24 cellular contexts compared by ENCODE assay signal in the genomic region with DNA sequence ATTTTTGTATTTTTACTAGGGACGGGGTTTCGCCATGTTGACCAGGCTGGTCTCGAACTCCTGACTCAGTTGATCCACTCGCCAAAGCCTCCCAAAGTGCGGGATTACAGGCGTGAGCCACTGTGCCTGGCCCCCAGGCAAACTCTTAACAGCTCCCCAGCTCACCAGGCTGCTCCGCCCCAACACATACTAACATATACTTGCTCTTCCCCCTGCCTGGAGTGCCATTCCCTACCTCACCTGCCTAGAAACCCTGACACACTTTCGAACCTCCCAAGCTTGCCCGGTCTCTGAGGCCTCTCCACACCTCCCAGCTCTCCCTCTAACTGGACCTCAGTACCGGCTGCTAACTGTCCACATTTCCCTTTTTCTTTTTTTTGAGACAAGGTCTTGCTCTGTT. TPM values are rescaled to one million over a fixed set of nuclear protein-coding genes. Genes with fewer than 3 reads are reported as not detected.
DNase-seq lines count a peak whose midpoint lies in the region; ATAC-seq and TF ChIP-seq lines count a peak whose summit lies in the region.
"Had no signal": no experiment of that assay in that cellular context is flagged by ENCODE, and none has a peak within 500 bp of the region (broad histone marks: within the 10 kb centered on the region; RNA-seq: fewer than 3 reads in every experiment).

No MANE protein-coding gene starts in this region.

- POLR2A ChIA-PET in CD8-positive, alpha-beta T cell (lab: Charles Lee): interaction anchor here (0.6 to 2.8 kb wide), 6 partner anchors 16 to 583 kb away, joined by 3 to 10 read pairs (median 5); a partner anchor contains a TSS

- no peak for DNase-seq in activated naive CD4-positive, alpha-beta T cell treated with anti-CD3 and anti-CD28 coated beads, Interleukin-2, amount 10 ng/mL, durations not matched to agents 7 days and 5 days
- DNase-seq in activated naive CD4-positive, alpha-beta T cell treated with anti-CD3 and anti-CD28 coated beads, Interleukin-2, amount 50 U/mL, for 16 hours: no peak
- DNase-seq in CD8-positive, alpha-beta T cell: no peak
- DNase-seq in chondrocyte (ENCODE audit: low spot score) (peak; percentile 56), sciatic nerve (ENCODE audit: low spot score) (peak; percentile 42), iPS-NIHi7 (ENCODE audit: extremely low spot score) (no peak), putamen (ENCODE audit: low spot score) (no peak), immature natural killer cell (no peak)
- DNase-seq: activated CD4-positive, alpha-beta T cell treated with anti-CD3 and anti-CD28 coated beads, Interleukin-2, amount 50 U/mL, for 4 hours; activated T-cell treated with anti-CD3 and anti-CD28 coated beads, Interleukin-2, amount 50 U/mL, for 24 hours; CD8-positive, alpha-beta memory T cell; effector memory CD8-positive, alpha-beta T cell; GDM1; hippocampal formation; NCI-H1417 treated with DMSO at 0.1 percent for 48 hours; NCI-H510A; NK-92 treated with Interleukin-12 subunit alpha and Interleukin-12 subunit beta, amount 100 ng/mL, for 24 hours; uterus had no signal

- no peak for ATAC-seq in CD8-positive, alpha-beta T cell
- no peak for ATAC-seq in sciatic nerve
- ATAC-seq: effector memory CD8-positive, alpha-beta T cell; Panc1 had no signal

- no peaks in the 10 kb centered on the region for H3K27me3 ChIP-seq in CD8-positive, alpha-beta T cell (ENCODE audit: insufficient read depth, low read length)
- H3K27me3 ChIP-seq: esophagus muscularis mucosa, right lobe of liver, SJSA1, uterus had no signal

- peak overlapping the region; percentile 87 for H3K27ac Mint-ChIP-seq in activated naive CD4-positive, alpha-beta T cell treated with anti-CD3 and anti-CD28 coated beads, Interleukin-2, amount 10 ng/mL, durations not matched to agents 7 days and 5 days
- H3K27ac Mint-ChIP-seq in CD8-positive, alpha-beta T cell: peak overlapping the region; percentile 60
- no peak overlapping the region for H3K27ac Mint-ChIP-seq in chondrocyte (ENCODE audit: unreplicated experiment)
- peak overlapping the region in 3 of 6 donors; percentile 49 to 63 (median 51) for H3K27ac Mint-ChIP-seq in immature natural killer cell

- H3K4me3 ChIP-seq in CD8-positive, alpha-beta T cell (ENCODE audit: low read depth, low read length): no peak overlapping the region
- H3K4me3 ChIP-seq: esophagus muscularis mucosa, HAP-1, right lobe of liver, SJSA1, uterus had no signal

- no peaks in the 10 kb centered on the region for H3K9me3 ChIP-seq in CD8-positive, alpha-beta T cell (ENCODE audit: low read length)
- H3K9me3 ChIP-seq: esophagus muscularis mucosa, HAP-1, right lobe of liver, SJSA1, uterus had no signal

- CTCF ChIA-PET in activated naive CD4-positive, alpha-beta T cell treated with anti-CD3 and anti-CD28 coated beads, Interleukin-2, amount 10 ng/mL, durations not matched to agents 7 days and 5 days (lab: Charles Lee): interaction anchor here (1.0 to 1.4 kb wide), 2 partner anchors 9 to 90 kb away, joined by 4 read pairs; no protein-coding TSS in a partner anchor
- CTCF ChIA-PET in CD8-positive, alpha-beta T cell (lab: Charles Lee): interaction anchor here (0.7 to 2.2 kb wide), 3 partner anchors 9 to 83 kb away, joined by 3 to 6 read pairs (median 3); no protein-coding TSS in a partner anchor

- no peak for TF ChIP-seq CTCF in CD8-positive, alpha-beta T cell (IDR thresholded peaks at IDR 0.05)
- no peak for TF ChIP-seq CTCF in chondrocyte (IDR thresholded peaks at IDR 0.05)

- H3K9me3 Mint-ChIP-seq in activated naive CD4-positive, alpha-beta T cell treated with anti-CD3 and anti-CD28 coated beads, Interleukin-2, amount 10 ng/mL, durations not matched to agents 7 days and 5 days: no peaks in the 10 kb centered on the region
- no peaks in the 10 kb centered on the region for H3K9me3 Mint-ChIP-seq in CD8-positive, alpha-beta T cell
- no peaks in the 10 kb centered on the region for H3K9me3 Mint-ChIP-seq in chondrocyte (ENCODE audit: low read depth)
- no peaks in the 10 kb centered on the region for H3K9me3 Mint-ChIP-seq in immature natural killer cell
- H3K9me3 Mint-ChIP-seq: activated T-cell treated with anti-CD3 and anti-CD28 coated beads, Interleukin-2, amount 50 U/mL, for 24 hours; brain; CD8-positive, alpha-beta memory T cell; effector memory CD8-positive, alpha-beta T cell had no signal

- peaks cover 15% of the 10 kb centered on the region for H3K4me1 ChIP-seq in CD8-positive, alpha-beta T cell (ENCODE audit: insufficient read depth, low read length)
- H3K4me1 ChIP-seq: HAP-1, right lobe of liver, SJSA1, uterus had no signal

- H3K36me3 Mint-ChIP-seq in activated naive CD4-positive, alpha-beta T cell treated with anti-CD3 and anti-CD28 coated beads, Interleukin-2, amount 10 ng/mL, durations not matched to agents 7 days and 5 days: peaks cover 43% of the 10 kb centered on the region
- H3K36me3 Mint-ChIP-seq in CD8-positive, alpha-beta T cell: peaks cover 63% of the 10 kb centered on the region
- H3K36me3 Mint-ChIP-seq in chondrocyte (ENCODE audit: low read depth) (peaks cover 2% of the 10 kb centered on the region), immature natural killer cell (peaks cover 0 to 4% (median under 1%) of the 10 kb centered on the region in 3 donors)

- H3K27ac ChIP-seq in CD8-positive, alpha-beta T cell (ENCODE audit: low read depth, low read length): no peak overlapping the region
- H3K27ac ChIP-seq: esophagus muscularis mucosa, right lobe of liver, SJSA1, uterus had no signal

- no peaks in the 10 kb centered on the region for H3K27me3 Mint-ChIP-seq in activated naive CD4-positive, alpha-beta T cell treated with anti-CD3 and anti-CD28 coated beads, Interleukin-2, amount 10 ng/mL, durations not matched to agents 7 days and 5 days
- H3K27me3 Mint-ChIP-seq in CD8-positive, alpha-beta T cell (ENCODE audit: low read depth): no peaks in the 10 kb centered on the region
- H3K27me3 Mint-ChIP-seq in chondrocyte (ENCODE audit: low read depth) (no peaks in the 10 kb centered on the region), immature natural killer cell (ENCODE audit: low read depth in 3 of 3) (peaks cover 0 to 3% (median 3%) of the 10 kb centered on the region in 3 donors)
- H3K27me3 Mint-ChIP-seq: activated T-cell treated with anti-CD3 and anti-CD28 coated beads, Interleukin-2, amount 50 U/mL, for 24 hours; brain; effector memory CD8-positive, alpha-beta T cell had no signal

- H3K4me3 Mint-ChIP-seq in activated naive CD4-positive, alpha-beta T cell treated with anti-CD3 and anti-CD28 coated beads, Interleukin-2, amount 10 ng/mL, durations not matched to agents 7 days and 5 days: no peak overlapping the region
- no peak overlapping the region for H3K4me3 Mint-ChIP-seq in CD8-positive, alpha-beta T cell
- H3K4me3 Mint-ChIP-seq in chondrocyte (ENCODE audit: unreplicated experiment) (no peak overlapping the region), immature natural killer cell (no peak overlapping the region)
- H3K4me3 Mint-ChIP-seq: activated T-cell treated with anti-CD3 and anti-CD28 coated beads, Interleukin-2, amount 50 U/mL, for 24 hours; brain; effector memory CD8-positive, alpha-beta T cell had no signal

- peaks cover 40% of the 10 kb centered on the region for H3K4me1 Mint-ChIP-seq in activated naive CD4-positive, alpha-beta T cell treated with anti-CD3 and anti-CD28 coated beads, Interleukin-2, amount 10 ng/mL, durations not matched to agents 7 days and 5 days
- H3K4me1 Mint-ChIP-seq in CD8-positive, alpha-beta T cell (ENCODE audit: low read depth): peaks cover 30% of the 10 kb centered on the region
- H3K4me1 Mint-ChIP-seq in chondrocyte (ENCODE audit: low read depth) (no peaks in the 10 kb centered on the region), immature natural killer cell (peaks cover 0 to 2% of the 10 kb centered on the region in 2 donors)
- H3K4me1 Mint-ChIP-seq: brain had no signal

- H3K36me3 ChIP-seq in CD8-positive, alpha-beta T cell (ENCODE audit: insufficient read depth, low read length): peaks cover 19% of the 10 kb centered on the region
- H3K36me3 ChIP-seq: HAP-1, right lobe of liver, uterus had no signal

- intact Hi-C loops in CD8-positive, alpha-beta T cell (cut with DNase I, micrococcal nuclease): no loop called here
- intact Hi-C loops in sciatic nerve (cut with DNase I): no loop called here

RNA-seq across cellular contexts. Expression of a gene that starts 8.5 kb away (rescaled TPM):
- total RNA-seq in CD8-positive, alpha-beta T cell: 10 to 100 TPM; 56.2 to 60.1 TPM
- total RNA-seq in chondrocyte (11.3 to 17.8 TPM (median 13.4 TPM) in 3 replicates), sciatic nerve (18.0 TPM)
- 10 to 100 TPM in 2 of 3 donors, 1 to 10 TPM in 1; 9.2 to 16.4 (median 15.9) TPM for polyA plus RNA-seq in immature natural killer cell

RNA-seq across cellular contexts. Expression of a gene that starts 15.8 kb away (rescaled TPM):
- total RNA-seq in CD8-positive, alpha-beta T cell: 10 to 100 TPM; 17.6 to 19.1 TPM
- total RNA-seq in chondrocyte (19.5 to 26.4 TPM (median 20.4 TPM) in 3 replicates), sciatic nerve (17.7 TPM)
- 10 to 100 TPM; 15.3 to 36.1 (median 27.1) TPM for polyA plus RNA-seq in immature natural killer cell

RNA-seq across cellular contexts. Expression of a gene that starts 16.2 kb away (rescaled TPM):
- total RNA-seq in CD8-positive, alpha-beta T cell: 1,000 to 10,000 TPM; 1,574 to 1,625 TPM
- total RNA-seq in chondrocyte: 183 to 198 TPM (median 190 TPM) in 3 replicates
- total RNA-seq in sciatic nerve: 366 TPM
- polyA plus RNA-seq in immature natural killer cell: 100 to 1,000 TPM in 1 of 3 donors, 10 to 100 TPM in 2; 51.1 to 142 (median 56.3) TPM

RNA-seq across cellular contexts. Expression of a gene that starts 34.8 kb away (rescaled TPM):
- total RNA-seq in CD8-positive, alpha-beta T cell: 1 to 10 TPM; 4.7 to 5.5 TPM
- total RNA-seq in chondrocyte (0.65 to 1.6 TPM (median 1.2 TPM) in 3 replicates), sciatic nerve (8.1 TPM)
- polyA plus RNA-seq in immature natural killer cell: 1 to 10 TPM in 1 of 3 donors, under 1 TPM in 1, not detected in 1; 0.63 to 1.1 TPM

RNA-seq across cellular contexts. Expression of a gene that starts 49.9 kb away (rescaled TPM):
- total RNA-seq in CD8-positive, alpha-beta T cell: 1 to 10 TPM; 6.5 to 7.9 TPM
- total RNA-seq in chondrocyte (0.17 to 0.46 TPM (median 0.35 TPM) in 3 replicates), sciatic nerve (0.58 TPM)
- polyA plus RNA-seq in immature natural killer cell: under 1 TPM in 2 of 3 donors, not detected in 1; 0.13 to 0.22 TPM

Comparison
In these comparisons a context has a peak if more than half of its experiments do, and no peak if none do; other contexts are left out.
1. DNase-seq: peak in chondrocyte (single experiment) and sciatic nerve (single experiment); none in activated naive CD4-positive, alpha-beta T cell treated with anti-CD3 and anti-CD28 coated beads, Interleukin-2, amount 10 ng/mL, durations not matched to agents 7 days and 5 days (single experiment), activated naive CD4-positive, alpha-beta T cell treated with anti-CD3 and anti-CD28 coated beads, Interleukin-2, amount 50 U/mL, for 16 hours (single experiment), CD8-positive, alpha-beta T cell (0 of 7), iPS-NIHi7 (single experiment), putamen (single experiment) and immature natural killer cell (0 of 3).